14 cellular contexts compared by ENCODE assay signal in genomic region chr7:120486164-120486563, GRCh38.
DNase-seq lines count a peak whose midpoint lies in the region; ATAC-seq and TF ChIP-seq lines count a peak whose summit lies in the region.
"Had no signal": no experiment of that assay in that cellular context is flagged by ENCODE, and none has a peak within 500 bp of the region (broad histone marks: within the 10 kb centered on the region; RNA-seq: fewer than 3 reads in every experiment).

No MANE protein-coding gene starts in this region.

- DNase-seq in HCT116 (ENCODE audit: low read depth, low spot score) (no peak), RWPE2 (ENCODE audit: low spot score) (no peak), epithelial cell of esophagus (ENCODE audit: low read depth) (peak; percentile 4), nephron progenitor cell (no peak), islet precursor cell (no peak)
- no peak for DNase-seq in activated naive CD4-positive, alpha-beta T cell treated with anti-CD3 and anti-CD28 coated beads, Interleukin-2, amount 50 U/mL, for 72 hours (ENCODE audit: low spot score in 2 of 2)
- DNase-seq: AML-193; MV-4-11; NCI-H1436 treated with DMSO at 0.1 percent for 48 hours; NCI-H2081 treated with DMSO at 0.1 percent for 48 hours; NCI-H69; NK-92 treated with Interleukin-12 subunit alpha and Interleukin-12 subunit beta, amount 100 ng/mL, for 24 hours; OCI-M1 had no signal

- H3K9me3 ChIP-seq in HCT116 (ENCODE audit: control insufficient read depth in 1 of 2, insufficient read depth in 1 of 2, low read depth in 1 of 2, low read length in 2 of 2) (no peaks in the 10 kb centered on the region), RWPE2 (ENCODE audit: severe bottlenecking) (no peaks in the 10 kb centered on the region)

- H3K36me3 Mint-ChIP-seq in nephron progenitor cell (ENCODE audit: low read depth): no peaks in the 10 kb centered on the region
- H3K36me3 Mint-ChIP-seq in activated naive CD4-positive, alpha-beta T cell treated with anti-CD3 and anti-CD28 coated beads, Interleukin-2, amount 50 U/mL, for 72 hours: no peaks in the 10 kb centered on the region

- no peaks in the 10 kb centered on the region for H4K20me1 ChIP-seq in HCT116 (ENCODE audit: insufficient read depth)

- H2AFZ ChIP-seq in HCT116 (ENCODE audit: low read depth, low read length, poor library complexity, severe bottlenecking): peak overlapping the region; percentile 0

- no peak overlapping the region for H3K27ac ChIP-seq in HCT116 (ENCODE audit: low read depth, low read length)
- H3K27ac ChIP-seq in RWPE2 (ENCODE audit: poor library complexity, severe bottlenecking): no peak overlapping the region

- no peak overlapping the region for H3K4me3 Mint-ChIP-seq in nephron progenitor cell

- no peaks in the 10 kb centered on the region for H3K9me2 ChIP-seq in HCT116 (ENCODE audit: insufficient read depth)

- no peaks in the 10 kb centered on the region for H3K79me2 ChIP-seq in HCT116 (ENCODE audit: insufficient read depth, low read length)

- CTCF ChIA-PET in HCT116 (lab: Charles Lee): no interaction called here

- H3K4me1 Mint-ChIP-seq in nephron progenitor cell: peaks cover 10% of the 10 kb centered on the region

- H3K9ac ChIP-seq in HCT116 (ENCODE audit: low read length): no peak overlapping the region

- no peak for TF ChIP-seq CTCF in HCT116 (IDR thresholded peaks at IDR 0.05 in 2 of 3, conservative IDR thresholded peaks at IDR 0.05 in 1 of 3; ENCODE audit: borderline replicate concordance in 1 of 3, insufficient read depth in 1 of 3, low read depth in 2 of 3, low read length in 2 of 3)
- TF ChIP-seq CTCF in RWPE2 (IDR thresholded peaks at IDR 0.05; ENCODE audit: poor library complexity, severe bottlenecking): no peak
- TF ChIP-seq CTCF in epithelial cell of esophagus (IDR thresholded peaks at IDR 0.05; ENCODE audit: insufficient read depth, low read depth, low read length, missing control alignments): no peak
- no peak for TF ChIP-seq CTCF in nephron progenitor cell (IDR thresholded peaks at IDR 0.05)

- TF ChIP-seq POLR2A in HCT116 (IDR thresholded peaks at IDR 0.05; ENCODE audit: borderline replicate concordance, extremely low read depth, insufficient read depth, insufficient read length): no peak

- H3K27ac Mint-ChIP-seq in nephron progenitor cell: peak overlapping the region; percentile 64
- no peak overlapping the region for H3K27ac Mint-ChIP-seq in activated naive CD4-positive, alpha-beta T cell treated with anti-CD3 and anti-CD28 coated beads, Interleukin-2, amount 50 U/mL, for 72 hours

- no TSS peak for BruUV-seq in HCT116 (replicated peaks; lab: Mats Ljungman, UMichigan)

- H3K4me1 ChIP-seq in HCT116 (ENCODE audit: control insufficient read depth in 1 of 2, insufficient read depth in 2 of 2, low read length in 2 of 2): 0 out of 4 replicates have a peak, but pooled peaks cover 0 to 3% of the 10 kb centered on the region in 2 experiments
- H3K4me1 ChIP-seq in RWPE2 (ENCODE audit: insufficient read depth, poor library complexity, severe bottlenecking): no peaks in the 10 kb centered on the region

- ATAC-seq in HCT116 (no peak), RWPE2 (ENCODE audit: low read depth) (peak; percentile 73; the same call in 2 of the 3 replicates), HG03378 (IDR thresholded peaks at IDR 0.05; ENCODE audit: unreplicated experiment) (no peak)
- ATAC-seq in activated naive CD4-positive, alpha-beta T cell treated with anti-CD3 and anti-CD28 coated beads, Interleukin-2, amount 50 U/mL, for 72 hours: no peak

- RAD21 ChIA-PET in HCT116 (lab: Charles Lee; ENCODE audit: low non-redundant PET in 1 of 2, low total read pairs in 2 of 2, uncharacterized antibody in 2 of 2, unreplicated experiment in 2 of 2): no interaction called here

- no peaks in the 10 kb centered on the region for H3K36me3 ChIP-seq in HCT116 (ENCODE audit: control insufficient read depth in 1 of 2, insufficient read depth in 2 of 2, low read length in 2 of 2)
- no peaks in the 10 kb centered on the region for H3K36me3 ChIP-seq in RWPE2 (ENCODE audit: low read depth)

- POLR2A ChIA-PET in HCT116 (lab: Charles Lee): no interaction called here

- no peaks in the 10 kb centered on the region for H3K9me3 Mint-ChIP-seq in nephron progenitor cell
- H3K9me3 Mint-ChIP-seq in activated naive CD4-positive, alpha-beta T cell treated with anti-CD3 and anti-CD28 coated beads, Interleukin-2, amount 50 U/mL, for 72 hours: peaks cover 0 to 11% of the 10 kb centered on the region in 2 donors

- H3K4me3 ChIP-seq in HCT116 (replicated peaks in 1 of 2; ENCODE audit: low read depth in 1 of 2, low read length in 2 of 2) (no peak overlapping the region), RWPE2 (ENCODE audit: severe bottlenecking) (no peak overlapping the region), epithelial cell of esophagus (ENCODE audit: low read length) (no peak overlapping the region)

- intact Hi-C loops in HCT116 (cut with micrococcal nuclease): no loop called here

- no peak for TF ChIP-seq RAD21 in HCT116 (IDR thresholded peaks at IDR 0.05; ENCODE audit: low read depth)

- no peak overlapping the region; the same call in 1 of the 2 replicates for H3K4me2 ChIP-seq in HCT116 (ENCODE audit: low read length)

- peaks cover 4% of the 10 kb centered on the region for H3K27me3 Mint-ChIP-seq in nephron progenitor cell (ENCODE audit: low read depth, poor library complexity)

- no peaks in the 10 kb centered on the region for H3K27me3 ChIP-seq in HCT116 (ENCODE audit: insufficient read depth, low read length)
- H3K27me3 ChIP-seq in RWPE2 (ENCODE audit: insufficient read depth, poor library complexity, severe bottlenecking): no peaks in the 10 kb centered on the region

TF ChIP-seq in HCT116, 20 proteins besides CTCF, POLR2A, EP300 and RAD21 (continues in another document):
- TF ChIP-seq CEBPB (IDR thresholded peaks at IDR 0.05; ENCODE audit: low read depth): no peak
- no peak for TF ChIP-seq ATF3 (IDR thresholded peaks at IDR 0.05)
- no peak for TF ChIP-seq EZH2 (IDR thresholded peaks at IDR 0.05)
- no peak for TF ChIP-seq ZFX (IDR thresholded peaks at IDR 0.05)
- TF ChIP-seq JUND (IDR thresholded peaks at IDR 0.05): no peak
- no peak for TF ChIP-seq EGR1 (IDR thresholded peaks at IDR 0.05; ENCODE audit: low read depth)
- TF ChIP-seq ZNF274 (IDR thresholded peaks at IDR 0.05; ENCODE audit: low read depth, low read length): no peak
- no peak for TF ChIP-seq SIN3A (IDR thresholded peaks at IDR 0.05; ENCODE audit: low read depth)
- no peak for TF ChIP-seq EZH2phosphoT487 (IDR thresholded peaks at IDR 0.05; ENCODE audit: borderline replicate concordance)
- no peak for TF ChIP-seq FOSL1 (IDR thresholded peaks at IDR 0.05; ENCODE audit: low read depth)
- TF ChIP-seq MAX (IDR thresholded peaks at IDR 0.05): no peak
- no peak for TF ChIP-seq SP1 (IDR thresholded peaks at IDR 0.05; ENCODE audit: low read depth)
- no peak for TF ChIP-seq ZBTB33 (IDR thresholded peaks at IDR 0.05; ENCODE audit: extremely low read depth, insufficient replicate concordance, low read length)
- TF ChIP-seq REST (IDR thresholded peaks at IDR 0.05; ENCODE audit: low read depth): no peak
- no peak for TF ChIP-seq YY1 (IDR thresholded peaks at IDR 0.05; ENCODE audit: extremely low read depth, insufficient replicate concordance, low read depth, low read length)
- no peak for TF ChIP-seq SRF (IDR thresholded peaks at IDR 0.05; ENCODE audit: low read depth)
